Comparison of ENCODE assay signal across 27 cellular contexts in the genomic region with DNA sequence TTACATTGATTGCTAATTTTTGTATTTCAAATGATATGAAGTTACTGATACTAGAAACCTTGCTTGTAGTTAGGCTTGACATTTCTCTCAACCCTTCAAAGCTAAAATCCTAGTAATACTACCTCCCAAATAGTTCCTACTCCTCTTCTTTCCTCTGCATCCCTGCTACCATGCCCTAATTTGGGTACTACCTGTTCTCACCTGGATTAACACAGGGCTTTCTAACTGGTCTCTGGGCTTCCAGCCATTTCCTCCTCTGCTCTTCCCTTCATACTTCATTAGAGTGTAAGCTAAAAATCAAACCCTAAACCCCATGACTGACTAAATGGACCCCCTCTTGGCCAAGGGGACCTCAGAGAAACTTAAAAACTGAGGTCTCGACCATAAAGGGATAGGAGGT.
"Had no signal": no experiment of that assay in that cellular context is flagged by ENCODE, and none has a peak within 500 bp of the region (broad histone marks: within the 10 kb centered on the region; RNA-seq: fewer than 3 reads in every experiment).

No MANE protein-coding gene starts in this region.

- H3K27ac Mint-ChIP-seq: naive thymus-derived CD4-positive, alpha-beta T cell; natural killer cell treated with Interleukin-12 subunit alpha and Interleukin-12 subunit beta and Interleukin-15 and Interleukin-18, amount 100 ng/mL, for 72 hours; stimulated activated effector memory CD8-positive, alpha-beta T cell treated with anti-CD3 and anti-CD28 coated beads, Interleukin-12 subunit alpha, Interleukin-12 subunit beta, amount 100 ng/mL, for 72 hours had no signal

- H3K36me3 ChIP-seq: ovary, prostate gland, thoracic aorta, upper lobe of right lung had no signal

- H3K27ac ChIP-seq: heart right ventricle, hepatocyte, left ventricle myocardium inferior, ovary, prostate gland, skin epidermis, suprapubic skin, thoracic aorta, tibial artery, upper lobe of right lung had no signal

- ATAC-seq: heart right ventricle; mucosa of descending colon; naive thymus-derived CD4-positive, alpha-beta T cell; natural killer cell treated with Interleukin-12 subunit alpha and Interleukin-12 subunit beta and Interleukin-15 and Interleukin-18, amount 100 ng/mL, for 72 hours; right cardiac atrium; sciatic nerve; stimulated activated effector memory CD8-positive, alpha-beta T cell treated with anti-CD3 and anti-CD28 coated beads, Interleukin-12 subunit alpha, Interleukin-12 subunit beta, amount 100 ng/mL, for 72 hours; upper lobe of right lung had no signal

- H3K4me3 Mint-ChIP-seq: naive thymus-derived CD4-positive, alpha-beta T cell; natural killer cell treated with Interleukin-12 subunit alpha and Interleukin-12 subunit beta and Interleukin-15 and Interleukin-18, amount 100 ng/mL, for 72 hours; stimulated activated effector memory CD8-positive, alpha-beta T cell treated with anti-CD3 and anti-CD28 coated beads, Interleukin-12 subunit alpha, Interleukin-12 subunit beta, amount 100 ng/mL, for 72 hours had no signal

- H3K9me3 ChIP-seq: heart right ventricle, left ventricle myocardium inferior, mucosa of descending colon, ovary, prostate gland, suprapubic skin, thoracic aorta, tibial artery, upper lobe of right lung had no signal

- H2AFZ ChIP-seq: hepatocyte had no signal

- H3K4me2 ChIP-seq: hepatocyte had no signal

- DNase-seq: heart right ventricle; islet precursor cell; left ventricle myocardium inferior; mesendoderm; midbrain; mucosa of descending colon; naive thymus-derived CD4-positive, alpha-beta T cell; ovary; retina; right cardiac atrium; stimulated activated CD4-positive, alpha-beta T cell treated with anti-CD3 and anti-CD28 coated beads, Interleukin-12 subunit alpha, Interleukin-12 subunit beta, amount 100 ng/mL, for 4 hours; stimulated activated CD4-positive, alpha-beta T cell treated with anti-CD3 and anti-CD28 coated beads, Interleukin-15, amount 100 ng/mL, for 24 hours; stimulated activated CD4-positive, alpha-beta T cell treated with anti-CD3 and anti-CD28 coated beads, Interleukin-2, amount 100 ng/mL, for 24 hours; stimulated activated CD4-positive, alpha-beta T cell treated with anti-CD3 and anti-CD28 coated beads, Interleukin-4, amount 100 ng/mL, for 1 hour; stimulated activated naive CD4-positive, alpha-beta T cell; tibial artery; trophoblast cell; upper lobe of right lung had no signal

- H3K4me3 ChIP-seq: heart right ventricle, hepatocyte, left ventricle myocardium inferior, lung, mucosa of descending colon, ovary, prostate gland, skin epidermis, suprapubic skin, thoracic aorta, tibial artery, upper lobe of right lung had no signal

- H3K4me1 ChIP-seq: prostate gland, tibial artery, upper lobe of right lung had no signal

- H3K27me3 ChIP-seq: heart right ventricle, hepatocyte, ovary, suprapubic skin, tibial artery, upper lobe of right lung had no signal

- H3K9me3 Mint-ChIP-seq: naive thymus-derived CD4-positive, alpha-beta T cell; natural killer cell treated with Interleukin-12 subunit alpha and Interleukin-12 subunit beta and Interleukin-15 and Interleukin-18, amount 100 ng/mL, for 72 hours; stimulated activated effector memory CD8-positive, alpha-beta T cell treated with anti-CD3 and anti-CD28 coated beads, Interleukin-12 subunit alpha, Interleukin-12 subunit beta, amount 100 ng/mL, for 72 hours had no signal

- H3K27me3 Mint-ChIP-seq: naive thymus-derived CD4-positive, alpha-beta T cell; natural killer cell treated with Interleukin-12 subunit alpha and Interleukin-12 subunit beta and Interleukin-15 and Interleukin-18, amount 100 ng/mL, for 72 hours had no signal
